14 cellular contexts compared by ENCODE assay signal in the genomic region with DNA sequence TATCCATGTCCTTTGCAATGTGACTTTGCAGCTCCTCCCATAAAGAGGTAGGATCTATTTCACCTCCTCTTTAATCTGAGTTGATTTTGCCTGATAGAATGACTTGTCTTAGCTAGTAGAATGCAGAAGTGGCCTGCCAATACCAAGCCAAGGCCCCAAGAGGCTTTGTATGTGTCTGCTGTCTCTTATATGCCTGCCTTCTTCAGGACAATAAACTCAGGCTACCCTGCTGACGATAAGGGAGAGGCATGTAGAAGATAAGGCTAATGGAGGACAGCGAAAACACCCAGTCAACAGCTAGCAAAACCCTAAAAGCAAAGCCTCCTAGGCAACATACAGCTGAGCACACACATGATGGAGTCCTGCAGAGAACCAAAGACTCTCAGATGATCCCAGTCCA.
"Had no signal": no experiment of that assay in that cellular context is flagged by ENCODE, and none has a peak within 500 bp of the region (broad histone marks: within the 10 kb centered on the region; RNA-seq: fewer than 3 reads in every experiment).

No MANE protein-coding gene starts in this region.

- H3K36me3 ChIP-seq: ascending aorta, esophagus squamous epithelium, thoracic aorta had no signal

- H3K9me3 ChIP-seq: ascending aorta, esophagus squamous epithelium, thoracic aorta had no signal

- H3K27ac ChIP-seq: ascending aorta, esophagus squamous epithelium, foreskin keratinocyte, thoracic aorta, VCaP had no signal

- ATAC-seq: activated CD4-positive, alpha-beta T cell treated with anti-CD3 and anti-CD28 coated beads for 36 hours; activated T-cell treated with anti-CD3 and anti-CD28 coated beads, Interleukin-2, amount 50 U/mL, for 72 hours; foreskin keratinocyte; natural killer cell; stimulated activated naive CD8-positive, alpha-beta T cell treated with anti-CD3 and anti-CD28 coated beads, Interleukin-15, amount 100 ng/mL, for 72 hours had no signal

- H3K4me3 ChIP-seq: ascending aorta, esophagus squamous epithelium, thoracic aorta had no signal

- DNase-seq: activated CD4-positive, alpha-beta memory T cell treated with anti-CD3 and anti-CD28 coated beads, Interleukin-2, amount 10 ng/mL, durations not matched to agents 7 days and 5 days; activated CD4-positive, alpha-beta T cell treated with anti-CD3 and anti-CD28 coated beads for 36 hours; activated gamma-delta T cell treated with Interleukin-2 at 50 U/mL for 16 hours; activated T-cell treated with anti-CD3 and anti-CD28 coated beads, Interleukin-2, amount 50 U/mL, for 72 hours; esophagus squamous epithelium; foreskin keratinocyte; head of caudate nucleus; natural killer cell; stimulated activated CD4-positive, alpha-beta T cell treated with anti-CD3 and anti-CD28 coated beads, Interleukin-15, amount 100 ng/mL, for 24 hours; stimulated activated CD4-positive, alpha-beta T cell treated with anti-CD3 and anti-CD28 coated beads, Interleukin-4, amount 100 ng/mL, for 24 hours; stimulated activated naive CD8-positive, alpha-beta T cell treated with anti-CD3 and anti-CD28 coated beads, Interleukin-15, amount 100 ng/mL, for 72 hours had no signal

- H3K27me3 ChIP-seq: ascending aorta, esophagus squamous epithelium, foreskin keratinocyte had no signal
